In the genomic region with DNA sequence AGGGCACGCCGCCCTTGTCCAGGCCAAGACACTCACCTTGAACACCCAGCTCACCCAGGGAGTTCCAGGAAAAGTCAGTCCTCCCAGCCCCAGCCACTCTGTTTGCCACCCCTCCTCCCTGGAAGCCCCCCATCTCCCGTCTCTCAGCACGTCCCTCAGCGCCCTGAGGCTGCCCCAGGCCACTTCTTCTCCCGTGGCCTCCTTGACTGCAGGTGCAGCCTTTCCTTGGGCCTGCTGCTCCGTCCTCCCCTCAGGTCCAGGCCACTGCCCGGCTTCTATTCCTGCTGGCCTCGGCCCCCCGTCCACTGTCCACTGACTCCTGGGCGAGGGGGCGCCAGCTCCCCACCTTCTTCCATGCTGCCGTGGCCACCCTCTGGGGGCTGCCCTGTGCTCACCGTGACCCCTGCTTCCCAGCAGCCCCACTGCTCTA, we compare ENCODE assay signal across 25 cellular contexts.
DNase-seq lines count a peak whose midpoint lies in the region; ATAC-seq and TF ChIP-seq lines count a peak whose summit lies in the region.
"Had no signal": no experiment of that assay in that cellular context is flagged by ENCODE, and none has a peak within 500 bp of the region (broad histone marks: within the 10 kb centered on the region; RNA-seq: fewer than 3 reads in every experiment).

No MANE protein-coding gene starts in this region.

- peak overlapping the region; percentile 42; the same call in 1 of the 2 replicates for H3K9ac ChIP-seq in BLaER1
- peak overlapping the region in 4 of 11 experiments; percentile 44 to 59 (median 45); a peak in 5 of 22 replicates for H3K9ac ChIP-seq in BLaER1 treated with 17β-estradiol and CSF1 and Interleukin-3, amounts not matched to agents 10 nM and 100 nM

- intact Hi-C loops in psoas muscle (cut with DNase I), result no loop called here

- peaks cover 5% of the 10 kb centered on the region for H3K4me1 Mint-ChIP-seq in glutamatergic neuron (ENCODE audit: low read depth, unreplicated experiment)

- H3K9me3 Mint-ChIP-seq in glutamatergic neuron (ENCODE audit: unreplicated experiment), result peaks cover 18% of the 10 kb centered on the region
- H3K9me3 Mint-ChIP-seq: CD4-positive, alpha-beta T cell; mesothelial cell of epicardium had no signal

- no peak overlapping the region for H3K4me3 ChIP-seq in BLaER1
- H3K4me3 ChIP-seq in BLaER1 treated with 17β-estradiol and CSF1 and Interleukin-3, amounts not matched to agents 10 nM and 100 nM, result peak overlapping the region in 1 of 10 experiments; percentile 10; a peak in 1 of 20 replicates
- no peak overlapping the region for H3K4me3 ChIP-seq in psoas muscle
- H3K4me3 ChIP-seq: body of pancreas, SJCRH30, stomach, transverse colon had no signal

- H3K36me3 ChIP-seq in BLaER1, result peaks cover 4% of the 10 kb centered on the region
- peaks cover 0 to 39% (median 11%) of the 10 kb centered on the region in 11 experiments; a peak in 15 of 22 replicates for H3K36me3 ChIP-seq in BLaER1 treated with 17β-estradiol and CSF1 and Interleukin-3, amounts not matched to agents 10 nM and 100 nM
- H3K36me3 ChIP-seq in psoas muscle (ENCODE audit: insufficient read depth in 1 of 2, low read depth in 1 of 2), result peaks cover 0 to 85% of the 10 kb centered on the region in 2 donors
- H3K36me3 ChIP-seq: SJCRH30 had no signal

- TF ChIP-seq CTCF in glutamatergic neuron (IDR thresholded peaks at IDR 0.05; ENCODE audit: partially characterized antibody, unreplicated experiment), result no peak
- no peak for TF ChIP-seq CTCF in psoas muscle (IDR thresholded peaks at IDR 0.05)

- H3K4me3 Mint-ChIP-seq in glutamatergic neuron (ENCODE audit: unreplicated experiment), result no peak overlapping the region
- H3K4me3 Mint-ChIP-seq: CD4-positive, alpha-beta T cell; mesothelial cell of epicardium; naive thymus-derived CD4-positive, alpha-beta T cell had no signal

- DNase-seq in glutamatergic neuron (peak; percentile 2), psoas muscle (peak; percentile 9 to 44), HUDEP-2 (lab: John Stamatoyannopoulos, UW; ENCODE audit: unreplicated experiment in 76 of 76) (no peak), KBM-7 (no peak)
- DNase-seq: activated CD4-positive, alpha-beta T cell treated with anti-CD3 and anti-CD28 coated beads, Interleukin-2, amount 50 U/mL, for 1 hour; foreskin fibroblast; HCEC 1CT; KG1; naive thymus-derived CD4-positive, alpha-beta T cell; NCI-H1436; NCI-H446; NCI-H774; occipital lobe; SJCRH30; stimulated activated CD4-positive, alpha-beta T cell treated with anti-CD3 and anti-CD28 coated beads, Interleukin-2, amount 100 ng/mL, for 24 hours; stomach; transverse colon had no signal

- peak overlapping the region; percentile 65 for H3K27ac ChIP-seq in BLaER1
- peak overlapping the region in 5 of 11 experiments; percentile 6 to 63 (median 55); a peak in 8 of 22 replicates for H3K27ac ChIP-seq in BLaER1 treated with 17β-estradiol and CSF1 and Interleukin-3, amounts not matched to agents 10 nM and 100 nM
- H3K27ac ChIP-seq in psoas muscle, result no peak overlapping the region
- H3K27ac ChIP-seq: body of pancreas, SJCRH30, stomach, transverse colon had no signal

- no peaks in the 10 kb centered on the region for H3K27me3 ChIP-seq in BLaER1
- H3K27me3 ChIP-seq in BLaER1 treated with 17β-estradiol and CSF1 and Interleukin-3, amounts not matched to agents 10 nM and 100 nM, result peaks cover 0 to 6% (median 0%) of the 10 kb centered on the region in 11 experiments; a peak in 3 of 22 replicates
- no peaks in the 10 kb centered on the region for H3K27me3 ChIP-seq in psoas muscle (ENCODE audit: insufficient read depth in 3 of 3, low read length in 2 of 3)
- H3K27me3 ChIP-seq: body of pancreas, SJCRH30, stomach, transverse colon had no signal

- H3K9me3 ChIP-seq in BLaER1 (no peaks in the 10 kb centered on the region), psoas muscle (no peaks in the 10 kb centered on the region)
- 0 out of 22 replicates have a peak, but pooled peaks cover 0 to 5% (median 0%) of the 10 kb centered on the region in 11 experiments for H3K9me3 ChIP-seq in BLaER1 treated with 17β-estradiol and CSF1 and Interleukin-3, amounts not matched to agents 10 nM and 100 nM (replicated peaks in 1 of 11)
- H3K9me3 ChIP-seq: body of pancreas, SJCRH30, stomach, transverse colon had no signal

- peaks cover 9% of the 10 kb centered on the region for H3K36me3 Mint-ChIP-seq in glutamatergic neuron (ENCODE audit: unreplicated experiment)

- H3K4me2 ChIP-seq in BLaER1, result peak overlapping the region; percentile 91
- peak overlapping the region in 10 of 11 experiments; percentile 18 to 93 (median 89); a peak in 20 of 22 replicates for H3K4me2 ChIP-seq in BLaER1 treated with 17β-estradiol and CSF1 and Interleukin-3, amounts not matched to agents 10 nM and 100 nM

- H3K27ac Mint-ChIP-seq in glutamatergic neuron (ENCODE audit: unreplicated experiment), result no peak overlapping the region
- H3K27ac Mint-ChIP-seq: CD4-positive, alpha-beta T cell; mesothelial cell of epicardium had no signal

- in situ Hi-C loops in KBM-7 (cut with MboI; ENCODE audit: low pct_unique_long_range_greater_than_20kb, low sequenced_read_pairs), result no loop called here

- ATAC-seq in psoas muscle, result no peak
- no peak for ATAC-seq in HG03565 (IDR thresholded peaks at IDR 0.05; ENCODE audit: unreplicated experiment)
- ATAC-seq: body of pancreas; esophagus mucosa; left cardiac atrium; naive thymus-derived CD4-positive, alpha-beta T cell had no signal

- H4K20me1 ChIP-seq in BLaER1, result peaks cover 9% of the 10 kb centered on the region; the same call in 1 of the 2 replicates
- peaks cover 0 to 62% (median 4%) of the 10 kb centered on the region in 11 experiments; a peak in 7 of 22 replicates for H4K20me1 ChIP-seq in BLaER1 treated with 17β-estradiol and CSF1 and Interleukin-3, amounts not matched to agents 10 nM and 100 nM

- H3K4me1 ChIP-seq in BLaER1, result peaks cover 89% of the 10 kb centered on the region
- H3K4me1 ChIP-seq in BLaER1 treated with 17β-estradiol and CSF1 and Interleukin-3, amounts not matched to agents 10 nM and 100 nM, result peaks cover 73 to 92% (median 89%) of the 10 kb centered on the region in 10 experiments
- peaks cover 13% of the 10 kb centered on the region for H3K4me1 ChIP-seq in psoas muscle
- H3K4me1 ChIP-seq: body of pancreas, SJCRH30 had no signal

- peaks cover 17% of the 10 kb centered on the region for H3K27me3 Mint-ChIP-seq in glutamatergic neuron (ENCODE audit: unreplicated experiment)
- H3K27me3 Mint-ChIP-seq: CD4-positive, alpha-beta T cell; naive thymus-derived CD4-positive, alpha-beta T cell had no signal

- 89 to 96% (median 94%) methylated on average over 14 of the region's 14 CpGs for WGBS in psoas muscle, 3 donors

Comparison
In these comparisons a context has a peak if more than half of its experiments do, and no peak if none do; other contexts are left out.
1. DNase-seq: peak in glutamatergic neuron (single experiment) and psoas muscle (2 of 2); none in HUDEP-2 (0 of 76) and KBM-7 (single experiment).